ENCODE assay signal across 4 cellular contexts in the genomic region with DNA sequence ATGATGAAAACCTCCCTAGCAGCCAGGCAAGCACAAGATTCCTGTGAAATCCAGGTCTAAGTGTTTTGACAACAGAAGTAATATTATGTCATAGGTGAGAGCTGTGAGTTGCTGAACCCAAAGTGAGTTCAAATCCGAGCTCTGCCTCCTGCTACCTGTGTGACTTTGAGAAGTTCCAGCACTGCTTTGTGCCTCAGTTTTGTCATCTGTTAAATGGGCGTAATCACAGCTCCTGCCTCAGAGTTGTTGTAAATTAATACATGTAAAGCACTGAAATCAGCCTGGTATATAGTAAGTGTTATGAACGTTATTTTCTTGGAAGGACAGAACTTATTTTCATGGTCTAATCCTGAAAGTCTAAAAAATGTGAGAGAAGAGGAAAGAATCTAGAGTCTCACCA. TPM values are rescaled to one million over a fixed set of nuclear protein-coding genes. Genes with fewer than 3 reads are reported as not detected.
"Had no signal": no experiment of that assay in that cellular context is flagged by ENCODE, and none has a peak within 500 bp of the region (broad histone marks: within the 10 kb centered on the region; RNA-seq: fewer than 3 reads in every experiment).

No MANE protein-coding gene starts in this region.

RNA-seq across cellular contexts. Expression of a gene that starts 38.7 kb away (rescaled TPM):
- total RNA-seq: LHCN-M2, MCF 10A, PC-3 had no signal
- polyA plus RNA-seq: SK-N-SH had no signal
